In the genomic region with DNA sequence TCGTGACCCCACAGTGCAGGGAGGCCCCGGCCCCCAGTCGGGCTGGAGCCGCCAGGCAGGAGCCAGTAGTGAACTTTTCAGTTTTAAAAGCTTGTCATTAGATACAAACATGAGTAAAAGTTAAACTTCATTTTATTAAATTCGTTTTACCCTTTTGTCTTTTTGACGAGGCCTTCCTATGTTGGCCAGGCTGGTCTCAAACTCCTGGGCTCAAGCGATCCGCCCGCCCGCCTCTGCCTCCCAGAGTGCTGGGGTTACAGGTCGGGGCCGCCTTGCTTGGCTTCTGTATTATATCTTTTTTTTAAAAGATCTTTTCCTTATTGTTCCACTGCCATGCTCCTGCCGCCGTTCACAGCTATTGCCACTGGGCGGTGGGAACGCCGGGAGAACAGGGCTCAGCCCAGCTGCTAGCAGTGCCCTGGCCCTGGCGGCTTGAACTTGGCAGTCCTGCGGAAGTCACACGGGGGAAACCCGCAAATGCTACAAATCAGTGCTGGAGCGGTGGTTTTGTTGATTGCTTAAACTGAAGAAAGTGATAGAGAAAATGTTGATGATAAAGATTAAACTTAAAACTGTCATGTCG, we compare ENCODE assay signal across 8 cellular contexts. TPM values are rescaled to one million over a fixed set of nuclear protein-coding genes. Genes with fewer than 3 reads are reported as not detected.
DNase-seq lines count a peak whose midpoint lies in the region; ATAC-seq and TF ChIP-seq lines count a peak whose summit lies in the region.

No MANE protein-coding gene starts in this region.

- peak overlapping the region; percentile 98 to 99 for H3K27ac ChIP-seq in testis

- peak overlapping the region; percentile 91 for H3K4me3 Mint-ChIP-seq in natural killer cell treated with Interleukin-12 subunit alpha and Interleukin-12 subunit beta and Interleukin-15 and Interleukin-18, amount 100 ng/mL, for 72 hours

- 3 to 6% methylated on average over 23 of the region's 23 CpGs for WGBS in testis, 2 donors

- DNase-seq in GM06990 (ENCODE audit: extremely low read depth, insufficient read length) = peak; percentile 56
- peak; percentile 72 for DNase-seq in HPDE6-E6E7 (ENCODE audit: extremely low spot score)
- DNase-seq in OCI-M1 (lab: John Stamatoyannopoulos, UW) = peak; percentile 77
- DNase-seq in activated T-helper 9 cell treated with anti-CD3 and anti-CD28 coated beads, Interleukin-2, amount 50 U/mL, for 16 hours (ENCODE audit: low read depth) = peak; percentile 28
- DNase-seq in fibroblast of pulmonary artery (ENCODE audit: low read depth) = peak; percentile 57
- DNase-seq in natural killer cell treated with Interleukin-12 subunit alpha and Interleukin-12 subunit beta and Interleukin-15 and Interleukin-18, amount 100 ng/mL, for 72 hours (ENCODE audit: low spot score) = peak; percentile 78
- peak; percentile 64 for DNase-seq in testis

- peaks cover 30 to 33% of the 10 kb centered on the region in 2 donors for H3K4me1 Mint-ChIP-seq in natural killer cell treated with Interleukin-12 subunit alpha and Interleukin-12 subunit beta and Interleukin-15 and Interleukin-18, amount 100 ng/mL, for 72 hours (ENCODE audit: low read depth in 2 of 2)

- peaks cover 10 to 15% of the 10 kb centered on the region in 2 donors for H3K27me3 Mint-ChIP-seq in natural killer cell treated with Interleukin-12 subunit alpha and Interleukin-12 subunit beta and Interleukin-15 and Interleukin-18, amount 100 ng/mL, for 72 hours

- H3K4me3 ChIP-seq in GM06990 (replicated peaks; ENCODE audit: low read depth, low read length) = peak overlapping the region; percentile 98
- peak overlapping the region; percentile 96 for H3K4me3 ChIP-seq in fibroblast of pulmonary artery (replicated peaks; ENCODE audit: low read depth, low read length)
- H3K4me3 ChIP-seq in testis = peak overlapping the region; percentile 83 to 97

- H3K27me3 ChIP-seq in GM06990 (replicated peaks; ENCODE audit: control insufficient read depth, insufficient read depth, low read length) (no peaks in the 10 kb centered on the region), testis (no peaks in the 10 kb centered on the region)

- H3K36me3 ChIP-seq in GM06990 (ENCODE audit: control insufficient read depth, insufficient read depth, low read length) = no peaks in the 10 kb centered on the region; the same call in 1 of the 2 replicates
- no peaks in the 10 kb centered on the region for H3K36me3 ChIP-seq in testis (ENCODE audit: low read depth, missing control alignments)

- TF ChIP-seq POLR2A in testis (IDR thresholded peaks at IDR 0.05) = no peak

- TF ChIP-seq CTCF in GM06990 (IDR thresholded peaks at IDR 0.05; ENCODE audit: insufficient read depth, low read length, poor library complexity, severe bottlenecking) (peak; percentile 4), fibroblast of pulmonary artery (IDR thresholded peaks at IDR 0.05; ENCODE audit: low read length, missing control alignments) (peak; percentile 21), testis (IDR thresholded peaks at IDR 0.05) (peak in 1 of 3 experiments; percentile 25)

- H3K9me3 Mint-ChIP-seq in natural killer cell treated with Interleukin-12 subunit alpha and Interleukin-12 subunit beta and Interleukin-15 and Interleukin-18, amount 100 ng/mL, for 72 hours = no peaks in the 10 kb centered on the region

- ATAC-seq in natural killer cell treated with Interleukin-12 subunit alpha and Interleukin-12 subunit beta and Interleukin-15 and Interleukin-18, amount 100 ng/mL, for 72 hours = peak; percentile 55 to 73
- no peak for ATAC-seq in HG03135 (IDR thresholded peaks at IDR 0.05; ENCODE audit: unreplicated experiment)

- H3K36me3 Mint-ChIP-seq in natural killer cell treated with Interleukin-12 subunit alpha and Interleukin-12 subunit beta and Interleukin-15 and Interleukin-18, amount 100 ng/mL, for 72 hours = no peaks in the 10 kb centered on the region

- H3K27ac Mint-ChIP-seq in natural killer cell treated with Interleukin-12 subunit alpha and Interleukin-12 subunit beta and Interleukin-15 and Interleukin-18, amount 100 ng/mL, for 72 hours = peak overlapping the region; percentile 76 to 90

- H3K9me3 ChIP-seq in testis = no peaks in the 10 kb centered on the region

- peaks cover 16% of the 10 kb centered on the region for H3K4me1 ChIP-seq in testis

- intact Hi-C loops in testis (cut with DNase I; ENCODE audit: low total_unique reads) = no loop called here

RNA-seq across cellular contexts. Expression of gene NELFA, which starts 1.0 kb away (rescaled TPM):
- 10 to 100 TPM; 29.6 to 59.3 TPM for total RNA-seq in natural killer cell treated with Interleukin-12 subunit alpha and Interleukin-12 subunit beta and Interleukin-15 and Interleukin-18, amount 100 ng/mL, for 72 hours
- total RNA-seq in testis = 10 to 100 TPM; 72.5 to 77.9 TPM
- 61.0 TPM for polyA plus RNA-seq in testis (ENCODE audit: insufficient read depth, low read depth, low replicate concordance)

RNA-seq across cellular contexts. Expression of gene NAT8L, which starts 49.4 kb away (rescaled TPM):
- total RNA-seq in natural killer cell treated with Interleukin-12 subunit alpha and Interleukin-12 subunit beta and Interleukin-15 and Interleukin-18, amount 100 ng/mL, for 72 hours = under 1 TPM; 0.05 to 0.08 TPM
- total RNA-seq in testis = 10 to 100 TPM; 56.6 to 82.9 TPM
- 36.6 TPM for polyA plus RNA-seq in testis (ENCODE audit: insufficient read depth, low read depth, low replicate concordance)

Comparison
In these comparisons a context has a peak if more than half of its experiments do, and no peak if none do; other contexts are left out.
1. DNase-seq: peak in every context shown above with its lines; median percentile 78 in natural killer cell treated with Interleukin-12 subunit alpha and Interleukin-12 subunit beta and Interleukin-15 and Interleukin-18, amount 100 ng/mL, for 72 hours; 77 in OCI-M1; 72 in HPDE6-E6E7; 64 in testis; 57 in fibroblast of pulmonary artery; 56 in GM06990; 28 in activated T-helper 9 cell treated with anti-CD3 and anti-CD28 coated beads, Interleukin-2, amount 50 U/mL, for 16 hours.
2. RNA of gene NAT8L, which starts 49.4 kb away (total RNA-seq): 56.6 to 82.9 TPM in testis; 0.05 to 0.08 TPM in natural killer cell treated with Interleukin-12 subunit alpha and Interleukin-12 subunit beta and Interleukin-15 and Interleukin-18, amount 100 ng/mL, for 72 hours; every median in the first group is over 10 times any median in the second.
3. Peak in every context shown above with its lines, with median percentiles within 50 percentile points of each other: H3K4me3 ChIP-seq.